8 cellular contexts compared by ENCODE assay signal in the genomic region with DNA sequence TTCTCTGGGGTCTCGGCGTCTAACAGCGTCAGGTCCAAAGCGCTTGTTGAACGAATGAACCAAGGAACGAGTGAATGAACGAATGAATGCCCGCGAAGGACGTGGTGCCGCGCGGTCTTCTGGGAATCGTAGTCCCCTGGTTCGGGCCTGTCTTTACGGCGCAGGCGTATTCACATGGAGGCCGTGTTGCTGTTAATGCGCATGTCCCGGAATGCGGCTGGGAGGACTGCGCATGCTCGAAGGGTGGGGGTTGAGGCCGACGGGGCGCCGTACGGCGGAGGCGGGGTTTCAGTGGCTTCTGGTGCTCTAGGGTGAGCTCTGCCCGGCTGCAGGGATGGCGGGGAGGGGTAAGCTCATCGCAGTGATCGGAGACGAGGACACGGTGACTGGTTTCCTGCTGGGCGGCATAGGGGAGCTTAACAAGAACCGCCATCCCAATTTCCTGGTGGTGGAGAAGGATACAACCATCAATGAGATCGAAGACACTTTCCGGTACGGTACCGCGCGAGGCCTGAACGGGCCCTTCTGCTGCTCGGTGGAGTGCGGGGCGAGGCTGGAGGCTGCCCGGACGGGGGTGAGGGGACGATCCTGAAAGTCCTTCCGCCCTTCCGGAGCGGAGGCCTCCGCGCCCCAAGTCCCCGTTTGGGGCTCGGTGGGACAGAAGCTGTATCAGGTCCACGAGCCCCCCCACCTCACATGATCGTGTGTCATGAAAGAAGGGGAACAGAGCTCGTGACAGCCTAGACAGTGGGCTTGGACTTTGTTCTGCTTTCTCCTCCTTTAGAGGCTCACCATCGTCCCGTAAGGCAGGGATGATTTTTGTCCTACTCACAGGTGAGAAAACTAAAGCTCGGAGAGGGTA. TPM values are rescaled to one million over a fixed set of nuclear protein-coding genes. Genes with fewer than 3 reads are reported as not detected.
DNase-seq lines count a peak whose midpoint lies in the region; ATAC-seq and TF ChIP-seq lines count a peak whose summit lies in the region.

A gene with protein sequence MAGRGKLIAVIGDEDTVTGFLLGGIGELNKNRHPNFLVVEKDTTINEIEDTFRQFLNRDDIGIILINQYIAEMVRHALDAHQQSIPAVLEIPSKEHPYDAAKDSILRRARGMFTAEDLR (plus strand): TSS at position 286 of the 862 bp plus-strand sequence. CDS start 49 bp downstream, at position 335.

- no peak within 1 kb of the TSS for H2BK20ac ChIP-seq in H9 (ENCODE audit: low read depth, low read length, poor library complexity, severe bottlenecking)

- peak within 1 kb of the TSS; percentile 94 for H3K4me3 ChIP-seq in MM.1S (ENCODE audit: low read length)
- peak within 1 kb of the TSS; percentile 81 for H3K4me3 ChIP-seq in fibroblast of the aortic adventitia (ENCODE audit: low read depth, low read length)

- H3K79me2 ChIP-seq in H9 (ENCODE audit: insufficient read depth, low read length), result no peaks in the 10 kb centered on the region; the same call in 1 of the 2 replicates
- peaks cover 31% of the 10 kb centered on the region for H3K79me2 ChIP-seq in MM.1S (ENCODE audit: low read length)

- H2BK120ac ChIP-seq in H9 (ENCODE audit: low read depth, low read length, poor library complexity, severe bottlenecking), result no peak within 1 kb of the TSS

- H3K36me3 ChIP-seq in ES-I3 (ENCODE audit: insufficient read depth, low read length) (no peaks in the 10 kb centered on the region), MM.1S (replicated peaks; ENCODE audit: insufficient read depth, low read length) (no peaks in the 10 kb centered on the region)

- H2AFZ ChIP-seq in H9 (ENCODE audit: low read length) (peak within 1 kb of the TSS; percentile 3), MM.1S (ENCODE audit: low read length) (peak within 1 kb of the TSS; percentile 94)

- no peak within 1 kb of the TSS for H4K8ac ChIP-seq in H9 (replicated peaks; ENCODE audit: insufficient read length, low read depth, low read length)

- no peak within 1 kb of the TSS for H3K4ac ChIP-seq in H9 (ENCODE audit: low read depth, low read length)

- H3K4me1 Mint-ChIP-seq in H9, result peaks cover 28 to 39% of the 10 kb centered on the region in 2 experiments
- H3K4me1 Mint-ChIP-seq in nephron progenitor cell, result peaks cover 71% of the 10 kb centered on the region
- H3K4me1 Mint-ChIP-seq in stimulated activated naive CD8-positive, alpha-beta T cell treated with anti-CD3 and anti-CD28 coated beads, Interleukin-15, amount 100 ng/mL, for 72 hours, result peaks cover 25% of the 10 kb centered on the region

- DNase-seq in H9, result peak; percentile 98
- DNase-seq in MM.1S, result peak; percentile 99
- peak; percentile 65 for DNase-seq in SIG-M5 (lab: John Stamatoyannopoulos, UW)
- DNase-seq in activated gamma-delta T cell (lab: John Stamatoyannopoulos, UW), result peak; percentile 91
- peak; percentile 97 for DNase-seq in fibroblast of the aortic adventitia (ENCODE audit: low read depth)
- peak; percentile 99 for DNase-seq in nephron progenitor cell
- DNase-seq in stimulated activated naive CD8-positive, alpha-beta T cell treated with anti-CD3 and anti-CD28 coated beads, Interleukin-15, amount 100 ng/mL, for 72 hours, result peak; percentile 99

- H3K27me3 Mint-ChIP-seq in H9 (ENCODE audit: low read depth) (peaks cover 15% of the 10 kb centered on the region), nephron progenitor cell (ENCODE audit: low read depth, poor library complexity) (peaks cover 17% of the 10 kb centered on the region)
- H3K27me3 Mint-ChIP-seq in stimulated activated naive CD8-positive, alpha-beta T cell treated with anti-CD3 and anti-CD28 coated beads, Interleukin-15, amount 100 ng/mL, for 72 hours, result no peaks in the 10 kb centered on the region

- H4K20me1 ChIP-seq in H9 (ENCODE audit: control insufficient read depth, insufficient read depth, insufficient read length) (no peaks in the 10 kb centered on the region), MM.1S (ENCODE audit: insufficient read depth, low read length) (no peaks in the 10 kb centered on the region)

- H3K27ac Mint-ChIP-seq in H9, result peak within 1 kb of the TSS; percentile 85 to 98 (median 89); a peak in 6 of 7 replicates
- peak within 1 kb of the TSS; percentile 99 for H3K27ac Mint-ChIP-seq in nephron progenitor cell
- peak within 1 kb of the TSS; percentile 96 to 98 for H3K27ac Mint-ChIP-seq in stimulated activated naive CD8-positive, alpha-beta T cell treated with anti-CD3 and anti-CD28 coated beads, Interleukin-15, amount 100 ng/mL, for 72 hours

- no peaks in the 10 kb centered on the region for H3K79me1 ChIP-seq in H9 (ENCODE audit: insufficient read depth, low read depth, low read length, poor library complexity, severe bottlenecking)

- peak within 1 kb of the TSS; percentile 74 for H3K9ac ChIP-seq in ES-I3 (ENCODE audit: low read depth, low read length)
- peak within 1 kb of the TSS; percentile 56 for H3K9ac ChIP-seq in H9 (ENCODE audit: extremely low read depth, insufficient read length, low read length)
- peak within 1 kb of the TSS; percentile 79 for H3K9ac ChIP-seq in MM.1S (ENCODE audit: low read length)

- WGBS in H9 (ENCODE audit: extremely low coverage, insufficient read length, low lambda C conversion rate), result no CpG with 5 or more reads among the region's 65 CpGs

- H3K36me3 Mint-ChIP-seq in H9 (ENCODE audit: insufficient read depth in 1 of 3, low read depth in 3 of 3) (peaks cover 11 to 17% (median 15%) of the 10 kb centered on the region in 3 experiments), nephron progenitor cell (ENCODE audit: low read depth) (peaks cover 15% of the 10 kb centered on the region)

- no peak within 1 kb of the TSS for H3T11ph ChIP-seq in H9 (ENCODE audit: low read length)

- no peaks in the 10 kb centered on the region; the same call in 1 of the 2 replicates for H3K27me3 ChIP-seq in H9 (ENCODE audit: insufficient read depth, low read length)
- H3K27me3 ChIP-seq in MM.1S (replicated peaks; ENCODE audit: insufficient read depth, low read length), result no peaks in the 10 kb centered on the region

- H3F3A ChIP-seq in MM.1S (ENCODE audit: insufficient read depth, low read length), result 0 out of 2 replicates have a peak, but pooled peaks cover 7% of the 10 kb centered on the region

- peaks cover 6% of the 10 kb centered on the region for H3K4me1 ChIP-seq in ES-I3 (ENCODE audit: insufficient read depth, low read length)
- H3K4me1 ChIP-seq in H9 (ENCODE audit: insufficient read depth, low read length), result 0 out of 2 replicates have a peak, but pooled peaks cover 3% of the 10 kb centered on the region
- peaks cover 30% of the 10 kb centered on the region for H3K4me1 ChIP-seq in MM.1S (ENCODE audit: low read length)

- H3K27ac ChIP-seq in H9 (ENCODE audit: insufficient read length, low read depth, low read length), result no peak within 1 kb of the TSS
- peak within 1 kb of the TSS; percentile 37; the same call in 1 of the 2 replicates for H3K27ac ChIP-seq in MM.1S (ENCODE audit: low read length)

- no peak within 1 kb of the TSS for H3K14ac ChIP-seq in H9 (ENCODE audit: insufficient read depth, low read length)

- TF ChIP-seq CTCF in H9 (conservative IDR thresholded peaks at IDR 0.05) (no peak), MM.1S (IDR thresholded peaks at IDR 0.05; ENCODE audit: low read length) (no peak), fibroblast of the aortic adventitia (IDR thresholded peaks at IDR 0.05; ENCODE audit: insufficient read depth, low read length) (peak; percentile 8), nephron progenitor cell (IDR thresholded peaks at IDR 0.05) (no peak)

- H3K23me2 ChIP-seq in H9 (ENCODE audit: insufficient read length, low read depth, low read length, poor library complexity, severe bottlenecking), result peaks cover 8% of the 10 kb centered on the region

- no peak within 1 kb of the TSS for H4K5ac ChIP-seq in H9 (ENCODE audit: insufficient read length, low read depth, low read length)

- H2BK5ac ChIP-seq in H9 (ENCODE audit: insufficient read length, low read length), result no peak within 1 kb of the TSS

- H3K9me3 Mint-ChIP-seq in H9 (no peaks in the 10 kb centered on the region; a peak in 1 of 5 replicates), nephron progenitor cell (no peaks in the 10 kb centered on the region)
- H3K9me3 Mint-ChIP-seq in stimulated activated naive CD8-positive, alpha-beta T cell treated with anti-CD3 and anti-CD28 coated beads, Interleukin-15, amount 100 ng/mL, for 72 hours, result no peaks in the 10 kb centered on the region

- H3K4me2 ChIP-seq in H9 (ENCODE audit: insufficient read depth, insufficient read length, low read length), result peak within 1 kb of the TSS; percentile 96
- peak within 1 kb of the TSS; percentile 85 for H3K4me2 ChIP-seq in MM.1S (ENCODE audit: low read depth, low read length)

- no peak within 1 kb of the TSS for H2BK15ac ChIP-seq in H9 (ENCODE audit: low read depth, low read length)

- H3K4me3 Mint-ChIP-seq in H9, result peak within 1 kb of the TSS; percentile 97 to 98
- H3K4me3 Mint-ChIP-seq in nephron progenitor cell, result peak within 1 kb of the TSS; percentile 100
- peak within 1 kb of the TSS; percentile 87 to 93 for H3K4me3 Mint-ChIP-seq in stimulated activated naive CD8-positive, alpha-beta T cell treated with anti-CD3 and anti-CD28 coated beads, Interleukin-15, amount 100 ng/mL, for 72 hours

- no peak within 1 kb of the TSS for H3K23ac ChIP-seq in H9 (ENCODE audit: insufficient read length, low read depth, low read length)

- H3K18ac ChIP-seq in H9 (ENCODE audit: insufficient read length, low read depth, low read length), result no peak within 1 kb of the TSS

- no peaks in the 10 kb centered on the region for H3K9me2 ChIP-seq in MM.1S (replicated peaks; ENCODE audit: insufficient read depth, low read length)

- H3K9me3 ChIP-seq in ES-I3 (ENCODE audit: control insufficient read depth, insufficient read depth, low read length), result no peaks in the 10 kb centered on the region
- H3K9me3 ChIP-seq in H9 (ENCODE audit: control insufficient read depth, low read depth, low read length), result no peaks in the 10 kb centered on the region
- no peaks in the 10 kb centered on the region for H3K9me3 ChIP-seq in MM.1S (replicated peaks; ENCODE audit: insufficient read depth, low read length)

- H2BK12ac ChIP-seq in H9 (ENCODE audit: insufficient read length, low read depth, low read length), result no peak within 1 kb of the TSS

- peak; percentile 91 for ATAC-seq in stimulated activated naive CD8-positive, alpha-beta T cell treated with anti-CD3 and anti-CD28 coated beads, Interleukin-15, amount 100 ng/mL, for 72 hours

- no peak within 1 kb of the TSS for H4K91ac ChIP-seq in H9 (ENCODE audit: insufficient read length, low read depth, low read length)

- no peak within 1 kb of the TSS for H3K56ac ChIP-seq in H9 (ENCODE audit: insufficient read length, low read depth, low read length)

- H2AK5ac ChIP-seq in H9 (ENCODE audit: insufficient read length, low read length), result no peak within 1 kb of the TSS

RNA-seq across cellular contexts. Expression of the gene that starts here (rescaled TPM):
- total RNA-seq in H9 (2021) (115 and 117 TPM in 2 replicates), fibroblast of the aortic adventitia (ENCODE audit: low replicate concordance) (6.1 and 76.7 TPM in 2 replicates)
